ENCODE assay signal across 23 cellular contexts in the genomic region with DNA sequence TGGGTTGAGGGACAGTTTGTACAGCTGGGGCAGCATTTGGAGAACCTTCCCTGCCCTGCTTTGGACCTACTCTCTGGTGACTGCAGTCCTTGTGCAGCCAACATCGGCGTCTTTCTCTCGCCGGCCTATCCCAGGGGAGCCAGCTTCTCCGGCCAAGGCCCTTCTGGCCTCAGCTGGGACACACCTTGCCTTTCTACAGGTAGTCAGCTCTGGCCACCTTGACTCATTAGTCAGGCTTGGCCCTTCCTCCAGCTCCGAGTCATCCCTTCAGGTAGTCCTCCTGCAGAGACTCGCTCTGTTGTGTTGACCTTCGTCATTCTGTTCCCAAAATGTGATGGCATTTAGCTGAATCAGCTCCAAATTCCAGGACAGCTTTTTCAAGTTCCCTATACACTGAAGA.
"Had no signal": no experiment of that assay in that cellular context is flagged by ENCODE, and none has a peak within 500 bp of the region (broad histone marks: within the 10 kb centered on the region; RNA-seq: fewer than 3 reads in every experiment).

No MANE protein-coding gene starts in this region.

- H3K27me3 ChIP-seq: brain microvascular endothelial cell, right atrium auricular region, vagina had no signal

- H3K27ac ChIP-seq: brain microvascular endothelial cell, prostate gland, right atrium auricular region, vagina had no signal

- H3K36me3 ChIP-seq: brain microvascular endothelial cell, prostate gland, right atrium auricular region, vagina had no signal

- ATAC-seq: activated CD8-positive, alpha-beta T cell treated with anti-CD3 and anti-CD28 coated beads for 36 hours; left lobe of liver; mucosa of descending colon had no signal

- FAIRE-seq: endothelial cell of umbilical vein, small intestine, TTC549 had no signal

- H3K4me1 ChIP-seq: prostate gland, right atrium auricular region, vagina had no signal

- H3K9me3 ChIP-seq: mucosa of descending colon, prostate gland, vagina had no signal

- H3K4me3 ChIP-seq: mucosa of descending colon, prostate gland, right atrium auricular region, vagina had no signal

- DNase-seq: activated CD4-positive, alpha-beta T cell treated with anti-CD3 and anti-CD28 coated beads for 48 hours; activated CD4-positive, CD25-positive, alpha-beta regulatory T cell; activated CD8-positive, alpha-beta T cell treated with anti-CD3 and anti-CD28 coated beads for 36 hours; activated naive CD4-positive, alpha-beta T cell treated with anti-CD3 and anti-CD28 coated beads, Interleukin-2, amount 10 ng/mL, durations not matched to agents 7 days and 5 days; activated T-cell treated with anti-CD3 and anti-CD28 coated beads, Interleukin-2, amount 50 U/mL, for 1 hour; brain microvascular endothelial cell; effector memory CD4-positive, alpha-beta T cell; foreskin fibroblast; glutamatergic neuron; hippocampal formation; islet precursor cell; mucosa of descending colon; naive B cell; small intestine; stimulated activated CD4-positive, alpha-beta T cell treated with anti-CD3 and anti-CD28 coated beads, Interleukin-15, amount 100 ng/mL, for 24 hours; stimulated activated CD4-positive, alpha-beta T cell treated with anti-CD3 and anti-CD28 coated beads, Interleukin-2, amount 100 ng/mL, for 48 hours; trophoblast cell had no signal
